26 cellular contexts compared by ENCODE assay signal in genomic region chr16:70664325-70665112, GRCh38. TPM values are rescaled to one million over a fixed set of nuclear protein-coding genes. Genes with fewer than 3 reads are reported as not detected.
DNase-seq lines count a peak whose midpoint lies in the region; ATAC-seq, FAIRE-seq and TF ChIP-seq lines count a peak whose summit lies in the region.
"Had no signal": no experiment of that assay in that cellular context is flagged by ENCODE, and none has a peak within 500 bp of the region (broad histone marks: within the 10 kb centered on the region; RNA-seq: fewer than 3 reads in every experiment).

No MANE protein-coding gene starts in this region.

- no peak for TF ChIP-seq POLR2A in GM12891 (IDR thresholded peaks at IDR 0.05; ENCODE audit: low read depth, low read length)

- CTCF ChIA-PET in WTC11 (lab: Charles Lee) = no interaction called here

- DNase-seq in GM12891 (ENCODE audit: insufficient read length, low spot score) (peak; percentile 15), WTC11 (ENCODE audit: low spot score) (no peak), islet precursor cell (peak; percentile 54), posterior vena cava (ENCODE audit: low spot score) (peak; percentile 76), CD1c-positive myeloid dendritic cell (ENCODE audit: extremely low spot score) (no peak), AG08396 (ENCODE audit: low spot score) (no peak)
- DNase-seq: activated CD4-positive, alpha-beta T cell treated with anti-CD3 and anti-CD28 coated beads, Interleukin-2, amount 10 ng/mL, durations not matched to agents 7 days and 5 days; activated CD8-positive, alpha-beta memory T cell treated with anti-CD3 and anti-CD28 coated beads, Interleukin-2, amount 10 ng/mL, durations not matched to agents 7 days and 5 days; activated naive CD4-positive, alpha-beta T cell treated with anti-CD3 and anti-CD28 coated beads, Interleukin-2, amount 50 U/mL, for 16 hours; amygdala; CD4-positive, alpha-beta memory T cell; cortex of kidney; DMS 273 treated with DMSO at 0.1 percent for 48 hours; mesenchymal stem cell; NCI-H1105; NCI-H2029; RPMI8226; stimulated activated CD4-positive, alpha-beta T cell treated with anti-CD3 and anti-CD28 coated beads, Interleukin-12 subunit alpha, Interleukin-12 subunit beta, amount 100 ng/mL, for 4 hours; stimulated activated CD4-positive, alpha-beta T cell treated with anti-CD3 and anti-CD28 coated beads, Interleukin-4, amount 100 ng/mL, for 24 hours; stimulated activated naive CD4-positive, alpha-beta T cell; T-helper 9 cell had no signal

- POLR2A ChIA-PET in WTC11 (lab: Charles Lee) = no interaction called here

- ATAC-seq in WTC11 (peak; percentile 10; the same call in 1 of the 2 replicates), GM21515 (IDR thresholded peaks at IDR 0.05; ENCODE audit: unreplicated experiment) (no peak), GM21447 (IDR thresholded peaks at IDR 0.05; ENCODE audit: unreplicated experiment) (no peak)
- ATAC-seq: activated CD8-positive, alpha-beta memory T cell treated with anti-CD3 and anti-CD28 coated beads, Interleukin-2, amount 10 ng/mL, durations not matched to agents 7 days and 5 days; naive thymus-derived CD8-positive, alpha-beta T cell had no signal

- no peak for FAIRE-seq in GM12891 (lab: Jason Lieb, UNC)

- peaks cover 32% of the 10 kb centered on the region for H3K36me3 Mint-ChIP-seq in WTC11
- H3K36me3 Mint-ChIP-seq: activated CD8-positive, alpha-beta memory T cell treated with anti-CD3 and anti-CD28 coated beads, Interleukin-2, amount 10 ng/mL, durations not matched to agents 7 days and 5 days had no signal

- TF ChIP-seq CTCF in WTC11 (IDR thresholded peaks at IDR 0.05) = no peak

- intact Hi-C loops in posterior vena cava (cut with DNase I) = no loop called here

- peaks cover 12% of the 10 kb centered on the region for H3K9me3 Mint-ChIP-seq in WTC11
- H3K9me3 Mint-ChIP-seq: activated CD4-positive, alpha-beta T cell treated with anti-CD3 and anti-CD28 coated beads, Interleukin-2, amount 10 ng/mL, durations not matched to agents 7 days and 5 days; activated T-helper 1 cell treated with anti-CD3 and anti-CD28 coated beads, Interleukin-12 subunit alpha, Interleukin-12 subunit beta, Interleukin-2, Interleukin-4 antibody, amounts not matched to agents 30 ng/mL and 10 ng/mL and 1 ng/mL, durations not matched to agents 14 hours and 24 hours and 36 hours; CD4-positive, alpha-beta memory T cell; naive thymus-derived CD8-positive, alpha-beta T cell had no signal

- H3K4me3 Mint-ChIP-seq in WTC11 = no peak overlapping the region
- H3K4me3 Mint-ChIP-seq: activated CD4-positive, alpha-beta T cell treated with anti-CD3 and anti-CD28 coated beads, Interleukin-2, amount 10 ng/mL, durations not matched to agents 7 days and 5 days; activated CD8-positive, alpha-beta memory T cell treated with anti-CD3 and anti-CD28 coated beads, Interleukin-2, amount 10 ng/mL, durations not matched to agents 7 days and 5 days; activated T-helper 1 cell treated with anti-CD3 and anti-CD28 coated beads, Interleukin-12 subunit alpha, Interleukin-12 subunit beta, Interleukin-2, Interleukin-4 antibody, amounts not matched to agents 30 ng/mL and 10 ng/mL and 1 ng/mL, durations not matched to agents 14 hours and 24 hours and 36 hours; CD4-positive, alpha-beta memory T cell; naive thymus-derived CD8-positive, alpha-beta T cell had no signal

- H3K4me1 Mint-ChIP-seq in WTC11 = peaks cover 13% of the 10 kb centered on the region
- H3K4me1 Mint-ChIP-seq: CD4-positive, alpha-beta memory T cell had no signal

- no peaks in the 10 kb centered on the region for H3K27me3 Mint-ChIP-seq in WTC11 (ENCODE audit: low read depth)
- H3K27me3 Mint-ChIP-seq: activated CD4-positive, alpha-beta T cell treated with anti-CD3 and anti-CD28 coated beads, Interleukin-2, amount 10 ng/mL, durations not matched to agents 7 days and 5 days; activated CD8-positive, alpha-beta memory T cell treated with anti-CD3 and anti-CD28 coated beads, Interleukin-2, amount 10 ng/mL, durations not matched to agents 7 days and 5 days; CD4-positive, alpha-beta memory T cell; naive thymus-derived CD8-positive, alpha-beta T cell had no signal

- H3K27ac Mint-ChIP-seq in WTC11 = no peak overlapping the region
- H3K27ac Mint-ChIP-seq: activated CD4-positive, alpha-beta T cell treated with anti-CD3 and anti-CD28 coated beads, Interleukin-2, amount 10 ng/mL, durations not matched to agents 7 days and 5 days; activated CD8-positive, alpha-beta memory T cell treated with anti-CD3 and anti-CD28 coated beads, Interleukin-2, amount 10 ng/mL, durations not matched to agents 7 days and 5 days; activated T-helper 1 cell treated with anti-CD3 and anti-CD28 coated beads, Interleukin-12 subunit alpha, Interleukin-12 subunit beta, Interleukin-2, Interleukin-4 antibody, amounts not matched to agents 30 ng/mL and 10 ng/mL and 1 ng/mL, durations not matched to agents 14 hours and 24 hours and 36 hours; CD4-positive, alpha-beta memory T cell; naive thymus-derived CD8-positive, alpha-beta T cell had no signal

TF ChIP-seq in GM12891, 5 proteins besides CTCF, POLR2A, EP300 and RAD21:
- TF ChIP-seq POU2F2 (IDR thresholded peaks at IDR 0.05; ENCODE audit: low read depth, low read length) (no peak), PAX5 (IDR thresholded peaks at IDR 0.05; ENCODE audit: insufficient read depth, low read length, severe bottlenecking) (no peak), SPI1 (IDR thresholded peaks at IDR 0.05; ENCODE audit: low read depth, low read length) (no peak), POLR2AphosphoS5 (IDR thresholded peaks at IDR 0.05; ENCODE audit: low read depth, low read length) (no peak), TAF1 (IDR thresholded peaks at IDR 0.05; ENCODE audit: low read depth, low read length) (no peak)

TF ChIP-seq in WTC11, 78 proteins besides CTCF, POLR2A, EP300 and RAD21:
- no peak for TF ChIP-seq NFATC4 (CRISPR knock-in tag; IDR thresholded peaks at IDR 0.05)
- 0 out of 2 replicates have a peak, but pooled peaks have one; percentile 29 for TF ChIP-seq NR2C2 (CRISPR knock-in tag; IDR thresholded peaks at IDR 0.05)
- TF ChIP-seq TCF7 (CRISPR knock-in tag; IDR thresholded peaks at IDR 0.05; ENCODE audit: low read depth) = 0 out of 2 replicates have a peak, but pooled peaks have one; percentile 60
- TF ChIP-seq FOXK1 (CRISPR knock-in tag; IDR thresholded peaks at IDR 0.05) = no peak
- no peak for TF ChIP-seq FOXP1 (CRISPR knock-in tag; IDR thresholded peaks at IDR 0.05; ENCODE audit: borderline replicate concordance)
- TF ChIP-seq ETV6 (CRISPR knock-in tag; IDR thresholded peaks at IDR 0.05) = no peak
- no peak for TF ChIP-seq STAT6 (CRISPR knock-in tag; conservative IDR thresholded peaks at IDR 0.05; ENCODE audit: low read depth)
TF ChIP-seq in WTC11: peak in this region for 2.

RNA-seq across cellular contexts. Expression of gene IL34, which starts 18.2 kb away (rescaled TPM):
- 0.18 TPM for polyA plus RNA-seq in GM12891 (2012; ENCODE audit: low read depth, missing spikeins)
- total RNA-seq in WTC11 (2021) = 6.0 to 8.8 TPM (median 7.5 TPM) in 3 replicates
- total RNA-seq in posterior vena cava = 1 to 10 TPM; 4.0 to 4.3 TPM
- total RNA-seq: activated CD4-positive, alpha-beta T cell treated with anti-CD3 and anti-CD28 coated beads, Interleukin-2, amount 10 ng/mL, durations not matched to agents 7 days and 5 days; activated CD8-positive, alpha-beta memory T cell treated with anti-CD3 and anti-CD28 coated beads, Interleukin-2, amount 10 ng/mL, durations not matched to agents 7 days and 5 days; activated T-helper 1 cell treated with anti-CD3 and anti-CD28 coated beads, Interleukin-12 subunit alpha, Interleukin-12 subunit beta, Interleukin-2, Interleukin-4 antibody, amounts not matched to agents 30 ng/mL and 10 ng/mL and 1 ng/mL, durations not matched to agents 14 hours and 24 hours and 36 hours; CD4-positive, alpha-beta memory T cell; H4 had no signal
- polyA plus RNA-seq: CD4-positive, alpha-beta memory T cell; naive thymus-derived CD8-positive, alpha-beta T cell had no signal

RNA-seq across cellular contexts. Expression of gene MTSS2, which starts 21.3 kb away (rescaled TPM):
- 0.21 TPM for polyA plus RNA-seq in GM12891 (2012; ENCODE audit: low read depth, missing spikeins)
- total RNA-seq in WTC11 (2021) (28.3 to 34.9 TPM (median 31.2 TPM) in 3 replicates), posterior vena cava (100 to 1,000 TPM; 116 to 145 TPM)
- polyA plus RNA-seq: CD4-positive, alpha-beta memory T cell had no signal

Comparison
In these comparisons a context has a peak if more than half of its experiments do, and no peak if none do; other contexts are left out.
1. DNase-seq: peak in GM12891 (single experiment), islet precursor cell (single experiment) and posterior vena cava (single experiment); none in WTC11 (single experiment), CD1c-positive myeloid dendritic cell (single experiment) and AG08396 (single experiment).